In genomic region chr16:29898786-29899515, GRCh38 we compare ENCODE assay signal across 8 cellular contexts. TPM values are rescaled to one million over a fixed set of nuclear protein-coding genes. Genes with fewer than 3 reads are reported as not detected.
A peak's percentile ranks its signal among the peaks of the same experiment; 100 is the strongest.
DNase-seq lines count a peak whose midpoint lies in the region; ATAC-seq and TF ChIP-seq lines count a peak whose summit lies in the region.

No MANE protein-coding gene starts in this region.

- H3K9me3 ChIP-seq in WERI-Rb-1 (ENCODE audit: severe bottlenecking), result no peaks in the 10 kb centered on the region

- no peak for TF ChIP-seq CTCF in HFF-Myc (IDR thresholded peaks at IDR 0.05; ENCODE audit: low read depth, low read length, missing control alignments)
- TF ChIP-seq CTCF in WERI-Rb-1 (IDR thresholded peaks at IDR 0.05; ENCODE audit: low read depth, low read length), result no peak
- no peak for TF ChIP-seq CTCF in kidney epithelial cell (IDR thresholded peaks at IDR 0.05; ENCODE audit: insufficient read depth, low read length, poor library complexity, severe bottlenecking)

- DNase-seq in AG08395 (ENCODE audit: low spot score) (peak; percentile 48), HFF-Myc (ENCODE audit: extremely low read depth, low read depth) (no peak), WERI-Rb-1 (peak; percentile 84), kidney epithelial cell (ENCODE audit: low read depth) (no peak), cortex of kidney (lab: John Stamatoyannopoulos, UW) (no peak), LoVo (ENCODE audit: low spot score) (no peak)

- peak overlapping the region; percentile 84 for H3K27ac ChIP-seq in WERI-Rb-1

- H3K36me3 ChIP-seq in WERI-Rb-1 (peaks cover 25% of the 10 kb centered on the region), kidney epithelial cell (ENCODE audit: control insufficient read depth, insufficient read depth, low read length) (no peaks in the 10 kb centered on the region)

- H3K4me3 ChIP-seq in HFF-Myc (replicated peaks; ENCODE audit: low read depth, low read length) (peak overlapping the region; percentile 62), WERI-Rb-1 (ENCODE audit: low read depth, low read length) (peak overlapping the region; percentile 86), kidney epithelial cell (ENCODE audit: low read depth, low read length) (peak overlapping the region; percentile 55)

- no peaks in the 10 kb centered on the region for H3K27me3 ChIP-seq in WERI-Rb-1 (ENCODE audit: insufficient read depth, low read depth, severe bottlenecking)
- peaks cover 10% of the 10 kb centered on the region for H3K27me3 ChIP-seq in kidney epithelial cell (ENCODE audit: control insufficient read depth, insufficient read depth, low read length)

- ATAC-seq in HG02571 (IDR thresholded peaks at IDR 0.05; ENCODE audit: unreplicated experiment) (no peak), GM21576 (IDR thresholded peaks at IDR 0.05; ENCODE audit: unreplicated experiment) (no peak)

RNA-seq across cellular contexts. Expression of gene SEZ6L2, which starts 0.4 kb away (rescaled TPM):
- 26.2 and 30.4 TPM in 2 replicates for total RNA-seq in kidney epithelial cell

RNA-seq across cellular contexts. Expression of gene ASPHD1, which starts 1.3 kb away (rescaled TPM):
- 10.2 and 12.5 TPM in 2 replicates for total RNA-seq in kidney epithelial cell

RNA-seq across cellular contexts. Expression of gene KCTD13, which starts 27.1 kb away (rescaled TPM):
- total RNA-seq in kidney epithelial cell, result 24.7 and 38.2 TPM in 2 replicates

RNA-seq across cellular contexts. Expression of gene CDIPT, which starts 35.9 kb away (rescaled TPM):
- total RNA-seq in kidney epithelial cell, result 83.9 and 85.2 TPM in 2 replicates

Comparison
In these comparisons a context has a peak if more than half of its experiments do, and no peak if none do; other contexts are left out.
1. DNase-seq: peak in AG08395 (single experiment) and WERI-Rb-1 (single experiment); none in HFF-Myc (single experiment), kidney epithelial cell (single experiment), cortex of kidney (single experiment) and LoVo (single experiment).
2. Peak in every context shown above with its lines, with median percentiles within 50 percentile points of each other: H3K4me3 ChIP-seq.